1 cellular context compared by ENCODE assay signal in genomic region chr4:90165883-90166282, GRCh38.
TF ChIP-seq lines count a peak whose summit lies in the region.

No MANE protein-coding gene starts in this region.

TF ChIP-seq in GM12878, 131 proteins besides CTCF, POLR2A, EP300 and RAD21 (continued from another document):
- TF ChIP-seq MEF2A (IDR thresholded peaks at IDR 0.05; ENCODE audit: insufficient read depth, low read depth, low read length) (0 out of 2 replicates have a peak, but pooled peaks have one; percentile 35), ETV6 (conservative IDR thresholded peaks at IDR 0.05 in 1 of 2, IDR thresholded peaks at IDR 0.05 in 1 of 2; ENCODE audit: borderline replicate concordance in 1 of 2, low read depth in 1 of 2) (peak in 1 of 2 experiments; percentile 82; a peak in 2 of 4 replicates), CBX3 (IDR thresholded peaks at IDR 0.05; ENCODE audit: borderline replicate concordance, low read depth) (no peak), IKZF2 (IDR thresholded peaks at IDR 0.05) (peak; percentile 51 to 76; a peak in 3 of 4 replicates), TCF7 (IDR thresholded peaks at IDR 0.05; ENCODE audit: borderline replicate concordance) (0 out of 2 replicates have a peak, but pooled peaks have one; percentile 39), PAX5 (IDR thresholded peaks at IDR 0.05; ENCODE audit: borderline replicate concordance, low read depth, low read length) (peak; percentile 51; the same call in 1 of the 2 replicates), E2F8 (IDR thresholded peaks at IDR 0.05; ENCODE audit: low read depth, partially characterized antibody) (no peak), SKIL (IDR thresholded peaks at IDR 0.05; ENCODE audit: low read depth, poor library complexity, severe bottlenecking) (no peak), TCF3 (IDR thresholded peaks at IDR 0.05; ENCODE audit: borderline replicate concordance, insufficient read depth, low read depth, low read length) (no peak), ZNF217 (IDR thresholded peaks at IDR 0.05) (peak; percentile 93), ZSCAN29 (IDR thresholded peaks at IDR 0.05) (no peak), IRF4 (IDR thresholded peaks at IDR 0.05; ENCODE audit: low read depth, low read length) (peak; percentile 56; the same call in 1 of the 2 replicates), KDM1A (IDR thresholded peaks at IDR 0.05; ENCODE audit: borderline replicate concordance) (no peak), SREBF1 (IDR thresholded peaks at IDR 0.05; ENCODE audit: low read length) (no peak), RELA (IDR thresholded peaks at IDR 0.05; ENCODE audit: borderline replicate concordance, partially characterized antibody) (no peak), CHD1 (IDR thresholded peaks at IDR 0.05; ENCODE audit: low read depth, low read length) (no peak)
TF ChIP-seq in GM12878: peak in this region for 29.
